13 cellular contexts compared by ENCODE assay signal in genomic region chr12:110080410-110080809, GRCh38. TPM values are rescaled to one million over a fixed set of nuclear protein-coding genes. Genes with fewer than 3 reads are reported as not detected.
DNase-seq lines count a peak whose midpoint lies in the region; ATAC-seq and TF ChIP-seq lines count a peak whose summit lies in the region.
"Had no signal": no experiment of that assay in that cellular context is flagged by ENCODE, and none has a peak within 500 bp of the region (broad histone marks: within the 10 kb centered on the region; RNA-seq: fewer than 3 reads in every experiment).

No MANE protein-coding gene starts in this region.

- H3K9me3 ChIP-seq in left lung (no peaks in the 10 kb centered on the region), upper lobe of left lung (no peaks in the 10 kb centered on the region), GM23248 (ENCODE audit: low read depth) (no peaks in the 10 kb centered on the region)
- H3K9me3 ChIP-seq: neutrophil had no signal

- no peak overlapping the region for H2AFZ ChIP-seq in GM23248

- TF ChIP-seq EP300 in upper lobe of left lung (IDR thresholded peaks at IDR 0.05): peak in 1 of 4 donors; percentile 36

- peaks cover 2% of the 10 kb centered on the region for H3K36me3 Mint-ChIP-seq in activated naive CD4-positive, alpha-beta T cell treated with anti-CD3 and anti-CD28 coated beads, Interleukin-2, amount 50 U/mL, for 24 hours
- peaks cover 3% of the 10 kb centered on the region for H3K36me3 Mint-ChIP-seq in activated CD4-positive, alpha-beta memory T cell treated with anti-CD3 and anti-CD28 coated beads, Interleukin-2, amount 10 ng/mL, durations not matched to agents 7 days and 5 days (ENCODE audit: low read depth)

- H3K4me1 ChIP-seq in left lung (peaks cover 2 to 12% of the 10 kb centered on the region in 2 donors), upper lobe of left lung (peaks cover 4 to 19% (median 13%) of the 10 kb centered on the region in 4 donors), GM23248 (ENCODE audit: insufficient read depth) (no peaks in the 10 kb centered on the region)

- no peak overlapping the region for H3K4me3 ChIP-seq in left lung
- no peak overlapping the region for H3K4me3 ChIP-seq in upper lobe of left lung
- no peak overlapping the region for H3K4me3 ChIP-seq in GM23248
- H3K4me3 ChIP-seq: lung had no signal

- H3K4me3 Mint-ChIP-seq in activated naive CD4-positive, alpha-beta T cell treated with anti-CD3 and anti-CD28 coated beads, Interleukin-2, amount 50 U/mL, for 24 hours: no peak overlapping the region
- H3K4me3 Mint-ChIP-seq in activated CD4-positive, alpha-beta memory T cell treated with anti-CD3 and anti-CD28 coated beads, Interleukin-2, amount 10 ng/mL, durations not matched to agents 7 days and 5 days: peak overlapping the region; percentile 3

- ATAC-seq in left lung (peak; percentile 68), upper lobe of left lung (ENCODE audit: low FRiP score in 2 of 2) (peak in 1 of 2 donors; percentile 22), HG03460 (IDR thresholded peaks at IDR 0.05; ENCODE audit: unreplicated experiment) (no peak)

- intact Hi-C loops in left lung (cut with DNase I): no loop called here

- no peak overlapping the region for H3K4me2 ChIP-seq in GM23248 (ENCODE audit: unreplicated experiment)

- H3K27ac ChIP-seq in left lung (peak overlapping the region; percentile 57 to 76), upper lobe of left lung (peak overlapping the region; percentile 64 to 79 (median 72)), GM23248 (no peak overlapping the region)

- H3K79me2 ChIP-seq in GM23248 (ENCODE audit: insufficient read depth): no peaks in the 10 kb centered on the region

- peaks cover 5% of the 10 kb centered on the region for H3K9me3 Mint-ChIP-seq in activated naive CD4-positive, alpha-beta T cell treated with anti-CD3 and anti-CD28 coated beads, Interleukin-2, amount 50 U/mL, for 24 hours
- peaks cover 2% of the 10 kb centered on the region for H3K9me3 Mint-ChIP-seq in activated CD4-positive, alpha-beta memory T cell treated with anti-CD3 and anti-CD28 coated beads, Interleukin-2, amount 10 ng/mL, durations not matched to agents 7 days and 5 days

- no peaks in the 10 kb centered on the region for H3K27me3 ChIP-seq in left lung
- no peaks in the 10 kb centered on the region for H3K27me3 ChIP-seq in upper lobe of left lung
- H3K27me3 ChIP-seq in GM23248 (replicated peaks; ENCODE audit: insufficient read depth): no peaks in the 10 kb centered on the region
- H3K27me3 ChIP-seq: neutrophil had no signal

- no peaks in the 10 kb centered on the region for H3K9me2 ChIP-seq in GM23248 (ENCODE audit: insufficient read depth)

- H3F3A ChIP-seq in GM23248 (ENCODE audit: insufficient read depth): no peaks in the 10 kb centered on the region

- H3K27me3 Mint-ChIP-seq in activated naive CD4-positive, alpha-beta T cell treated with anti-CD3 and anti-CD28 coated beads, Interleukin-2, amount 50 U/mL, for 24 hours: no peaks in the 10 kb centered on the region
- H3K27me3 Mint-ChIP-seq in activated CD4-positive, alpha-beta memory T cell treated with anti-CD3 and anti-CD28 coated beads, Interleukin-2, amount 10 ng/mL, durations not matched to agents 7 days and 5 days: peaks cover 1% of the 10 kb centered on the region

- DNase-seq in activated naive CD4-positive, alpha-beta T cell treated with anti-CD3 and anti-CD28 coated beads, Interleukin-2, amount 50 U/mL, for 16 hours: no peak
- no peak for DNase-seq in activated CD4-positive, alpha-beta memory T cell treated with anti-CD3 and anti-CD28 coated beads, Interleukin-2, amount 10 ng/mL, durations not matched to agents 7 days and 5 days
- DNase-seq in left lung: peak in 1 of 2 donors; percentile 39
- DNase-seq in upper lobe of left lung: peak in 1 of 2 donors; percentile 35
- DNase-seq in erythroblast (lab: John Stamatoyannopoulos, UW): no peak
- DNase-seq in GM23248: no peak
- DNase-seq: HCEC 1CT, NCI-H1105, NCI-H226 had no signal

- WGBS in upper lobe of left lung, 2 donors: 65 to 80% methylated on average over 7 of the region's 7 CpGs
- 57 to 71% methylated on average over 7 of the region's 7 CpGs for WGBS in GM23248 (ENCODE audit: low coverage in 1 of 2, low lambda C conversion rate in 2 of 2, missing lambda C conversion rate in 2 of 2), 2 experiments

- TF ChIP-seq CTCF in left lung (IDR thresholded peaks at IDR 0.05) (no peak), upper lobe of left lung (IDR thresholded peaks at IDR 0.05) (no peak)

- no peak overlapping the region for H3K9ac ChIP-seq in GM23248

- H3K27ac Mint-ChIP-seq in activated naive CD4-positive, alpha-beta T cell treated with anti-CD3 and anti-CD28 coated beads, Interleukin-2, amount 50 U/mL, for 24 hours: peak overlapping the region; percentile 91
- H3K27ac Mint-ChIP-seq in activated CD4-positive, alpha-beta memory T cell treated with anti-CD3 and anti-CD28 coated beads, Interleukin-2, amount 10 ng/mL, durations not matched to agents 7 days and 5 days: peak overlapping the region; percentile 98

- CTCF ChIA-PET in activated CD4-positive, alpha-beta memory T cell treated with anti-CD3 and anti-CD28 coated beads, Interleukin-2, amount 10 ng/mL, durations not matched to agents 7 days and 5 days (lab: Charles Lee): interaction anchor here (0.7 to 1.5 kb wide), 7 partner anchors 10 to 388 kb away, joined by 3 to 6 read pairs (median 4); partner anchors contain the start of genes FAM216A, GPN3 and TCHP

- peaks cover 26% of the 10 kb centered on the region for H3K4me1 Mint-ChIP-seq in activated naive CD4-positive, alpha-beta T cell treated with anti-CD3 and anti-CD28 coated beads, Interleukin-2, amount 50 U/mL, for 24 hours
- peaks cover 42% of the 10 kb centered on the region for H3K4me1 Mint-ChIP-seq in activated CD4-positive, alpha-beta memory T cell treated with anti-CD3 and anti-CD28 coated beads, Interleukin-2, amount 10 ng/mL, durations not matched to agents 7 days and 5 days

- H4K20me1 ChIP-seq in GM23248 (ENCODE audit: insufficient read depth): no peaks in the 10 kb centered on the region

- POLR2A ChIA-PET in activated CD4-positive, alpha-beta memory T cell treated with anti-CD3 and anti-CD28 coated beads, Interleukin-2, amount 10 ng/mL, durations not matched to agents 7 days and 5 days (lab: Charles Lee): interaction anchor here (0.9 to 2.8 kb wide), 9 partner anchors 25 to 498 kb away, joined by 3 to 18 read pairs (median 7); partner anchors contain the start of genes ANKRD13A, ARPC3 and ATP2A2

- in situ Hi-C loops in GM23248 (cut with MboI): no loop called here

- H3K36me3 ChIP-seq in left lung: no peaks in the 10 kb centered on the region
- no peaks in the 10 kb centered on the region for H3K36me3 ChIP-seq in upper lobe of left lung
- H3K36me3 ChIP-seq in GM23248 (ENCODE audit: low read depth): no peaks in the 10 kb centered on the region
- H3K36me3 ChIP-seq: neutrophil had no signal

- no peak for TF ChIP-seq POLR2A in upper lobe of left lung (IDR thresholded peaks at IDR 0.05)
- no peak for TF ChIP-seq POLR2A in erythroblast (IDR thresholded peaks at IDR 0.05; ENCODE audit: low read length)

RNA-seq across cellular contexts. Expression of gene C12orf76, which starts 32.1 kb away (rescaled TPM):
- total RNA-seq in activated CD4-positive, alpha-beta memory T cell treated with anti-CD3 and anti-CD28 coated beads, Interleukin-2, amount 10 ng/mL, durations not matched to agents 7 days and 5 days: 10 to 100 TPM; 26.2 to 29.1 TPM
- total RNA-seq in left lung: 10 to 100 TPM; 13.9 to 25.1 TPM
- 10 to 100 TPM in 5 of 6 donors, 1 to 10 TPM in 1; 8.4 to 30.5 (median 19.6) TPM for total RNA-seq in upper lobe of left lung
- 21.2 and 29.7 TPM in 2 replicates for total RNA-seq in GM23248 (2014; rRNA removed; shearing (Covaris generic))
- 8.5 and 12.3 TPM in 2 replicates for polyA plus RNA-seq in GM23248 (2016; fragmentation: Nextera tagmentation; extraction: Ambion mirVana)

RNA-seq across cellular contexts. Expression of gene IFT81, which starts 43.7 kb away (rescaled TPM):
- 1 to 10 TPM; 2.0 to 2.6 TPM for total RNA-seq in activated CD4-positive, alpha-beta memory T cell treated with anti-CD3 and anti-CD28 coated beads, Interleukin-2, amount 10 ng/mL, durations not matched to agents 7 days and 5 days
- 10 to 100 TPM; 11.0 to 13.2 TPM for total RNA-seq in left lung
- 10 to 100 TPM in 3 of 6 donors, 1 to 10 TPM in 3; 7.7 to 39.1 (median 10.8) TPM for total RNA-seq in upper lobe of left lung
- 9.5 and 9.7 TPM in 2 replicates for total RNA-seq in GM23248 (2014; rRNA removed; shearing (Covaris generic))
- polyA plus RNA-seq in GM23248 (2016; fragmentation: Nextera tagmentation; extraction: Ambion mirVana): 10.6 and 14.0 TPM in 2 replicates
